ENCODE assay signal across 8 cellular contexts in genomic region chr19:5690125-5690954, GRCh38. TPM values are rescaled to one million over a fixed set of nuclear protein-coding genes. Genes with fewer than 3 reads are reported as not detected.
DNase-seq lines count a peak whose midpoint lies in the region; ATAC-seq and TF ChIP-seq lines count a peak whose summit lies in the region.

Gene RPL36 (plus strand): TSS chr19:5690295. CDS start chr19:5690508, 213 bp downstream.

- DNase-seq in ELR (ENCODE audit: low read depth) (peak; percentile 96), HCT116 (ENCODE audit: low read depth, low spot score) (peak; percentile 92), NCI-H1092 (lab: John Stamatoyannopoulos, UW) (peak; percentile 96), glomerular endothelial cell (ENCODE audit: extremely low read depth, low read depth, low spot score) (peak; percentile 78), occipital lobe (lab: John Stamatoyannopoulos, UW) (peak; percentile 92)
- peak; percentile 99 to 100 for DNase-seq in activated naive CD4-positive, alpha-beta T cell treated with anti-CD3 and anti-CD28 coated beads, Interleukin-2, amount 50 U/mL, for 72 hours (ENCODE audit: low spot score in 2 of 2)

- H3K79me2 ChIP-seq in HCT116 (ENCODE audit: insufficient read depth, low read length), result peaks cover 54% of the 10 kb centered on the region

- peaks cover 10 to 49% of the 10 kb centered on the region in 2 experiments; a peak in 2 of 4 replicates for H3K36me3 ChIP-seq in HCT116 (ENCODE audit: control insufficient read depth in 1 of 2, insufficient read depth in 2 of 2, low read length in 2 of 2)

- H3K27ac ChIP-seq in HCT116 (ENCODE audit: low read depth, low read length) (peak within 1 kb of the TSS; percentile 93), temporal lobe (ENCODE audit: low read depth, low read length) (peak within 1 kb of the TSS; percentile 58)

- H3K36me3 Mint-ChIP-seq in activated naive CD4-positive, alpha-beta T cell treated with anti-CD3 and anti-CD28 coated beads, Interleukin-2, amount 50 U/mL, for 72 hours, result peaks cover 19 to 27% of the 10 kb centered on the region in 2 donors

- H3K27ac Mint-ChIP-seq in activated naive CD4-positive, alpha-beta T cell treated with anti-CD3 and anti-CD28 coated beads, Interleukin-2, amount 50 U/mL, for 72 hours, result peak within 1 kb of the TSS; percentile 99

- peak within 1 kb of the TSS; percentile 92 for H3K4me2 ChIP-seq in HCT116 (ENCODE audit: low read length)

- TF ChIP-seq RAD21 in HCT116 (IDR thresholded peaks at IDR 0.05; ENCODE audit: low read depth), result no peak

- H3K9ac ChIP-seq in HCT116 (ENCODE audit: low read length), result peak within 1 kb of the TSS; percentile 100

- H3K9me3 ChIP-seq in HCT116 (ENCODE audit: control insufficient read depth in 1 of 2, insufficient read depth in 1 of 2, low read depth in 1 of 2, low read length in 2 of 2), result no peaks in the 10 kb centered on the region

- peaks cover 17% of the 10 kb centered on the region; the same call in 1 of the 2 replicates for H4K20me1 ChIP-seq in HCT116 (ENCODE audit: insufficient read depth)

- POLR2A ChIA-PET in HCT116 (lab: Charles Lee), result interaction anchor here (0.7 to 2.0 kb wide), 17 partner anchors 9 to 977 kb away, joined by 3 to 31 read pairs (median 4); partner anchors contain the start of genes CATSPERD, DUS3L, LONP1 and NRTN

- no peaks in the 10 kb centered on the region for H3K27me3 ChIP-seq in HCT116 (ENCODE audit: insufficient read depth, low read length)

- peak within 1 kb of the TSS; percentile 44 for H2AFZ ChIP-seq in HCT116 (ENCODE audit: low read depth, low read length, poor library complexity, severe bottlenecking)

- H3K4me3 ChIP-seq in HCT116 (replicated peaks in 1 of 2; ENCODE audit: low read depth in 1 of 2, low read length in 2 of 2), result peak within 1 kb of the TSS; percentile 85 to 99

- no TSS peak for BruUV-seq in HCT116 (replicated peaks; lab: Mats Ljungman, UMichigan)

- RAD21 ChIA-PET in HCT116 (lab: Charles Lee; ENCODE audit: low non-redundant PET in 1 of 2, low total read pairs in 2 of 2, uncharacterized antibody in 2 of 2, unreplicated experiment in 2 of 2), result interaction anchor here in 1 of 2 experiments (1.2 kb wide), 1 partner anchor 68 kb away, joined by 3 read pairs; the partner anchor contains the start of genes SAFB and SAFB2

- intact Hi-C loops in HCT116 (cut with micrococcal nuclease), result loop anchor here (2.0 kb wide), 1 partner anchor 100 kb away; the partner anchor contains the start of gene DUS3L

- H3K9me2 ChIP-seq in HCT116 (ENCODE audit: insufficient read depth), result no peaks in the 10 kb centered on the region

- no peaks in the 10 kb centered on the region for H3K9me3 Mint-ChIP-seq in activated naive CD4-positive, alpha-beta T cell treated with anti-CD3 and anti-CD28 coated beads, Interleukin-2, amount 50 U/mL, for 72 hours

- ATAC-seq in HCT116 (peak; percentile 46), SK-N-SH treated with all-trans-retinoic acid at 6 μM for 48 hours (peak; percentile 67)
- peak; percentile 50 to 57 for ATAC-seq in activated naive CD4-positive, alpha-beta T cell treated with anti-CD3 and anti-CD28 coated beads, Interleukin-2, amount 50 U/mL, for 72 hours

- H3K4me1 ChIP-seq in HCT116 (ENCODE audit: control insufficient read depth in 1 of 2, insufficient read depth in 2 of 2, low read length in 2 of 2), result peaks cover 11 to 48% of the 10 kb centered on the region in 2 experiments; a peak in 3 of 4 replicates

- peak; percentile 95 for TF ChIP-seq POLR2A in HCT116 (IDR thresholded peaks at IDR 0.05; ENCODE audit: borderline replicate concordance, extremely low read depth, insufficient read depth, insufficient read length)

- CTCF ChIA-PET in HCT116 (lab: Charles Lee), result interaction anchor here (0.6 to 1.7 kb wide), 13 partner anchors 9 to 652 kb away, joined by 3 to 13 read pairs (median 5); partner anchors contain the start of genes CATSPERD, LONP1, MICOS13 and SAFB

- peak; percentile 83 to 96 (median 89) for TF ChIP-seq CTCF in HCT116 (IDR thresholded peaks at IDR 0.05 in 2 of 3, conservative IDR thresholded peaks at IDR 0.05 in 1 of 3; ENCODE audit: borderline replicate concordance in 1 of 3, insufficient read depth in 1 of 3, low read depth in 2 of 3, low read length in 2 of 3)

TF ChIP-seq in HCT116, 20 proteins besides CTCF, POLR2A, EP300 and RAD21 (continues in another document):
- TF ChIP-seq EGR1 (IDR thresholded peaks at IDR 0.05; ENCODE audit: low read depth), result no peak
- TF ChIP-seq, protein P1, sequence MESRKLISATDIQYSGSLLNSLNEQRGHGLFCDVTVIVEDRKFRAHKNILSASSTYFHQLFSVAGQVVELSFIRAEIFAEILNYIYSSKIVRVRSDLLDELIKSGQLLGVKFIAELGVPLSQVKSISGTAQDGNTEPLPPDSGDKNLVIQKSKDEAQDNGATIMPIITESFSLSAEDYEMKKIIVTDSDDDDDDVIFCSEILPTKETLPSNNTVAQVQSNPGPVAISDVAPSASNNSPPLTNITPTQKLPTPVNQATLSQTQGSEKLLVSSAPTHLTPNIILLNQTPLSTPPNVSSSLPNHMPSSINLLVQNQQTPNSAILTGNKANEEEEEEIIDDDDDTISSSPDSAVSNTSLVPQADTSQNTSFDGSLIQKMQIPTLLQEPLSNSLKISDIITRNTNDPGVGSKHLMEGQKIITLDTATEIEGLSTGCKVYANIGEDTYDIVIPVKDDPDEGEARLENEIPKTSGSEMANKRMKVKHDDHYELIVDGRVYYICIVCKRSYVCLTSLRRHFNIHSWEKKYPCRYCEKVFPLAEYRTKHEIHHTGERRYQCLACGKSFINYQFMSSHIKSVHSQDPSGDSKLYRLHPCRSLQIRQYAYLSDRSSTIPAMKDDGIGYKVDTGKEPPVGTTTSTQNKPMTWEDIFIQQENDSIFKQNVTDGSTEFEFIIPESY (IDR thresholded peaks at IDR 0.05; ENCODE audit: extremely low read depth, insufficient replicate concordance, low read length), result peak; percentile 72
- peak; percentile 47; the same call in 1 of the 2 replicates for TF ChIP-seq CBX3 (IDR thresholded peaks at IDR 0.05; ENCODE audit: low read depth)
- TF ChIP-seq, protein P2, sequence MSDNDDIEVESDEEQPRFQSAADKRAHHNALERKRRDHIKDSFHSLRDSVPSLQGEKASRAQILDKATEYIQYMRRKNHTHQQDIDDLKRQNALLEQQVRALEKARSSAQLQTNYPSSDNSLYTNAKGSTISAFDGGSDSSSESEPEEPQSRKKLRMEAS (IDR thresholded peaks at IDR 0.05), result peak; percentile 92
- TF ChIP-seq SP1 (IDR thresholded peaks at IDR 0.05; ENCODE audit: low read depth), result peak; percentile 49
- TF ChIP-seq CEBPB (IDR thresholded peaks at IDR 0.05; ENCODE audit: low read depth), result no peak
- peak; percentile 63 for TF ChIP-seq YY1 (IDR thresholded peaks at IDR 0.05; ENCODE audit: extremely low read depth, insufficient replicate concordance, low read depth, low read length)
- no peak for TF ChIP-seq JUND (IDR thresholded peaks at IDR 0.05)
- peak; percentile 21 for TF ChIP-seq TCF7L2 (IDR thresholded peaks at IDR 0.05; ENCODE audit: borderline replicate concordance, extremely low read depth, insufficient read depth, insufficient read length)

TF ChIP-seq in SK-N-SH treated with all-trans-retinoic acid at 6 μM for 48 hours, 23 proteins besides CTCF, POLR2A, EP300 and RAD21 (continues in another document):
- TF ChIP-seq SNAI2 (CRISPR knock-in tag; IDR thresholded peaks at IDR 0.05) (no peak), TCF4 (CRISPR knock-in tag; IDR thresholded peaks at IDR 0.05; ENCODE audit: borderline replicate concordance) (no peak), POU6F1 (CRISPR knock-in tag; IDR thresholded peaks at IDR 0.05; ENCODE audit: borderline replicate concordance, low read depth) (peak; percentile 77; the same call in 1 of the 2 replicates), CSDC2 (CRISPR knock-in tag; IDR thresholded peaks at IDR 0.05) (0 out of 2 replicates have a peak, but pooled peaks have one; percentile 7), GLIS3 (CRISPR knock-in tag; IDR thresholded peaks at IDR 0.05) (no peak), OSR1 (CRISPR knock-in tag; IDR thresholded peaks at IDR 0.05) (no peak), ISL1 (CRISPR knock-in tag; IDR thresholded peaks at IDR 0.05) (no peak), ZFP3 (CRISPR knock-in tag; IDR thresholded peaks at IDR 0.05) (peak; percentile 100), ZFP30 (CRISPR knock-in tag; IDR thresholded peaks at IDR 0.05) (no peak), ZNF70 (CRISPR knock-in tag; IDR thresholded peaks at IDR 0.05) (no peak), ZC3H10 (CRISPR knock-in tag; IDR thresholded peaks at IDR 0.05) (no peak), ESRRG (CRISPR knock-in tag; IDR thresholded peaks at IDR 0.05) (no peak), CSRNP3 (CRISPR knock-in tag; IDR thresholded peaks at IDR 0.05) (no peak)

RNA-seq across cellular contexts. Expression of gene RPL36, which starts in this region (rescaled TPM):
- total RNA-seq in HCT116 (2021; ENCODE audit: unreplicated experiment) (1,504 TPM), glomerular endothelial cell (869 and 1,268 TPM in 2 replicates), occipital lobe (299 TPM), temporal lobe (201 TPM)
- 2,841 and 3,000 TPM in 2 replicates for polyA plus RNA-seq in HCT116 (2012)
- 1,000 to 10,000 TPM; 1,044 to 1,174 TPM for total RNA-seq in activated naive CD4-positive, alpha-beta T cell treated with anti-CD3 and anti-CD28 coated beads, Interleukin-2, amount 50 U/mL, for 72 hours

Comparison
In these comparisons a context has a peak if more than half of its experiments do, and no peak if none do; other contexts are left out.
1. Peak in every context shown above with its lines: DNase-seq, ATAC-seq, H3K4me3 ChIP-seq and H3K27ac ChIP-seq.